In genomic region chr9:23015557-23015956, GRCh38 we compare ENCODE assay signal across 29 cellular contexts.
"Had no signal": no experiment of that assay in that cellular context is flagged by ENCODE, and none has a peak within 500 bp of the region (broad histone marks: within the 10 kb centered on the region; RNA-seq: fewer than 3 reads in every experiment).

No MANE protein-coding gene starts in this region.

- H3K27ac ChIP-seq: adrenal gland, body of pancreas, brain microvascular endothelial cell, breast epithelium, VCaP had no signal

- DNase-seq: activated B cell treated with CpG ODN at 0.5 μM for 24 hours; activated CD4-positive, alpha-beta memory T cell treated with anti-CD3 and anti-CD28 coated beads for 36 hours; activated CD4-positive, alpha-beta T cell treated with anti-CD3 and anti-CD28 coated beads for 4 hours; activated CD4-positive, alpha-beta T cell treated with anti-CD3 and anti-CD28 coated beads, Interleukin-2, amount 10 ng/mL, durations not matched to agents 24 days and 14 days; activated CD4-positive, alpha-beta T cell treated with anti-CD3 and anti-CD28 coated beads, Interleukin-2, amount 50 U/mL, for 1 hour; activated CD4-positive, alpha-beta T cell treated with anti-CD3 and anti-CD28 coated beads, Interleukin-2, amount 50 U/mL, for 4 hours; activated CD4-positive, CD25-positive, alpha-beta regulatory T cell treated with anti-CD3 and anti-CD28 coated beads, Interleukin-2, amount 50 U/mL, for 72 hours; activated CD8-positive, alpha-beta memory T cell treated with anti-CD3 and anti-CD28 coated beads, Interleukin-2, amount 50 U/mL, for 4 hours; activated CD8-positive, alpha-beta T cell treated with anti-CD3 and anti-CD28 coated beads for 36 hours; activated effector memory CD4-positive, alpha-beta T cell treated with anti-CD3 and anti-CD28 coated beads, Interleukin-2, amount 50 U/mL, for 16 hours; activated gamma-delta T cell treated with Interleukin-2 at 50 U/mL for 16 hours; activated naive CD4-positive, alpha-beta T cell; activated naive CD4-positive, alpha-beta T cell treated with anti-CD3 and anti-CD28 coated beads for 36 hours; activated naive CD4-positive, alpha-beta T cell treated with anti-CD3 and anti-CD28 coated beads, Interleukin-2, amount 50 U/mL, for 16 hours; activated naive CD8-positive, alpha-beta T cell treated with anti-CD3 and anti-CD28 coated beads for 36 hours; activated T-cell treated with anti-CD3 and anti-CD28 coated beads for 4 hours; activated T-cell treated with anti-CD3 and anti-CD28 coated beads, Interleukin-2, amount 50 U/mL, for 1 hour; activated T-cell treated with anti-CD3 and anti-CD28 coated beads, Interleukin-2, amount 50 U/mL, for 4 hours; activated T-cell treated with anti-CD3 and anti-CD28 coated beads, Interleukin-2, amount 50 U/mL, for 72 hours; adrenal gland; amniotic stem cell; aorta; body of pancreas; brain microvascular endothelial cell; central memory CD4-positive, alpha-beta T cell; T-helper 2 cell; T-helper 9 cell had no signal

- H3K4me3 ChIP-seq: adrenal gland, body of pancreas, breast epithelium had no signal

- H3K9me3 ChIP-seq: adrenal gland, body of pancreas, breast epithelium had no signal

- H3K4me1 ChIP-seq: adrenal gland, body of pancreas, breast epithelium had no signal

- H3K27me3 ChIP-seq: adrenal gland, body of pancreas, brain microvascular endothelial cell, breast epithelium had no signal

- H3K36me3 ChIP-seq: adrenal gland, brain microvascular endothelial cell, breast epithelium had no signal
